8 cellular contexts compared by ENCODE assay signal in the genomic region with DNA sequence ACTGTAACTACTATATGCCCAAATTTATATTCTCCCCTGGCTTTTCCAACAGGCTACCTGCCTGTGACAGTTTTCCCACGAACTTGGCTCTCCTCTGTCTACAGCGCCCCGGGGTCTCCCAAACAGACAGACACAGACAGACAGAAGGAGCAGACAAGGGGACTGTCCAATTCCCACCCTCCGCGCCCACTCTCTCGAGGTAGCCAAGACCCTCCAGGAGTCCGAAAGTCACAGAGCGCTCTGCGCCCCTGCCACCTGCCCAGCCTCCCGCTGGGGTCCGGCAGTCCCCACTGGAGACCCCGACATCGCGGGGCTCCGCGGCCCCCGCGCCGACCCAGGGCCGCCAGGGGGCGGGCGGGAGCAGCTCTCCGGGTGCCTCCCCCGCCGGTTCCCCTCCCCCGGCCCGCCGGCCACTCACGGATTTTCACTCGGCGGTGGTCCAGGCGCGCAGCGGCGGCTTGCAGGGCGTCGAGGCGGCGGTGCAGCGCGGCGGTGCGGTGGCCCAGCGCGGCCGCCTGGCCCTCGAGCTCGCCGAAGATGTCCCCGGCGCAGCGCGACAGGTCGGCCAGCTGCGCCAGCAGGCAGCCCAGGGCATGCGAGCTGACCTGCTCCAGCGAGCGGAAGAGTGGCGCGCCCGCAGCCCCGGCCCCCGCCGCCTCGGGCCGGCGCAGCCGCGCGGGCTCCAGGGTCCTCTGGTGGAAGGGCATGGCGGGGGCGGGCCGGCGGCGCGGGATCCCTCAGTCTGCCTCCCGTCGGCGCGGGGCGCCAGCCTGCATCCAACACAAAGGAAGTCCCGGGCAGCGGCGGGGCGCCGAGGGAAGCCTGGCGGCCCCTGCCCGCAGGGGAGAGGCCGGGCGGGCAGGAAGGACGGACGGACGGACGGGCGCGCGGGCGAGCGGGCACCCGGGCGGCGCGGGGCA.
DNase-seq lines count a peak whose midpoint lies in the region; ATAC-seq and TF ChIP-seq lines count a peak whose summit lies in the region.

No MANE protein-coding gene starts in this region.

- H2AFZ ChIP-seq in ACC112 (ENCODE audit: low read length, unreplicated experiment): peak overlapping the region; percentile 95

- no peak for TF ChIP-seq POLR2A in GM18505 (IDR thresholded peaks at IDR 0.05; ENCODE audit: borderline replicate concordance, extremely low read depth, insufficient read depth, insufficient read length)

- H3K36me3 ChIP-seq in ACC112 (ENCODE audit: insufficient read depth, low read length): no peaks in the 10 kb centered on the region

- H3K4me3 ChIP-seq in ACC112 (ENCODE audit: low read depth, low read length): peak overlapping the region; percentile 95

- H3K36me3 Mint-ChIP-seq in activated CD8-positive, alpha-beta memory T cell treated with anti-CD3 and anti-CD28 coated beads, Interleukin-2, amount 10 ng/mL, durations not matched to agents 7 days and 5 days: no peaks in the 10 kb centered on the region
- H3K36me3 Mint-ChIP-seq in endothelial cell (ENCODE audit: low read depth, unreplicated experiment): peaks cover 7% of the 10 kb centered on the region
- H3K36me3 Mint-ChIP-seq in stimulated activated effector memory CD8-positive, alpha-beta T cell treated with anti-CD3 and anti-CD28 coated beads, Interleukin-12 subunit alpha, Interleukin-12 subunit beta, amount 100 ng/mL, for 72 hours: no peaks in the 10 kb centered on the region

- TF ChIP-seq CTCF in endothelial cell (IDR thresholded peaks at IDR 0.05; ENCODE audit: unreplicated experiment): peak; percentile 96

- peak; percentile 68 for ATAC-seq in GM18505 (IDR thresholded peaks at IDR 0.05; ENCODE audit: unreplicated experiment)
- peak; percentile 46 for ATAC-seq in HG02970 (IDR thresholded peaks at IDR 0.05; ENCODE audit: low FRiP score, unreplicated experiment)
- ATAC-seq in activated CD8-positive, alpha-beta memory T cell treated with anti-CD3 and anti-CD28 coated beads, Interleukin-2, amount 10 ng/mL, durations not matched to agents 7 days and 5 days: peak; percentile 67
- peak; percentile 78 for ATAC-seq in stimulated activated effector memory CD8-positive, alpha-beta T cell treated with anti-CD3 and anti-CD28 coated beads, Interleukin-12 subunit alpha, Interleukin-12 subunit beta, amount 100 ng/mL, for 72 hours

- H3K4me3 Mint-ChIP-seq in activated CD8-positive, alpha-beta memory T cell treated with anti-CD3 and anti-CD28 coated beads, Interleukin-2, amount 10 ng/mL, durations not matched to agents 7 days and 5 days: peak overlapping the region; percentile 70
- peak overlapping the region; percentile 95 for H3K4me3 Mint-ChIP-seq in endothelial cell (ENCODE audit: unreplicated experiment)
- H3K4me3 Mint-ChIP-seq in stimulated activated effector memory CD8-positive, alpha-beta T cell treated with anti-CD3 and anti-CD28 coated beads, Interleukin-12 subunit alpha, Interleukin-12 subunit beta, amount 100 ng/mL, for 72 hours: peak overlapping the region; percentile 81

- CTCF ChIA-PET in activated CD8-positive, alpha-beta memory T cell treated with anti-CD3 and anti-CD28 coated beads, Interleukin-2, amount 10 ng/mL, durations not matched to agents 7 days and 5 days (lab: Charles Lee): interaction anchor here (0.6 to 3.5 kb wide), 22 partner anchors 9 to 672 kb away, joined by 3 to 20 read pairs (median 4); no protein-coding TSS in a partner anchor

- H3K79me2 ChIP-seq in ACC112 (ENCODE audit: control insufficient read depth, insufficient read depth, low read length, unreplicated experiment): peaks cover 29% of the 10 kb centered on the region

- peak overlapping the region; percentile 71 for H3K27ac ChIP-seq in ACC112 (ENCODE audit: low read depth, low read length)

- peak; percentile 64 for DNase-seq in NCI-H2196 (lab: John Stamatoyannopoulos, UW; ENCODE audit: unreplicated experiment)
- peak; percentile 60 for DNase-seq in activated CD8-positive, alpha-beta memory T cell treated with anti-CD3 and anti-CD28 coated beads, Interleukin-2, amount 10 ng/mL, durations not matched to agents 7 days and 5 days
- DNase-seq in endothelial cell (ENCODE audit: low spot score): peak; percentile 86
- DNase-seq in mesenteric fat pad (ENCODE audit: low spot score): peak; percentile 92
- peak; percentile 57 to 83 for DNase-seq in stimulated activated effector memory CD8-positive, alpha-beta T cell treated with anti-CD3 and anti-CD28 coated beads, Interleukin-12 subunit alpha, Interleukin-12 subunit beta, amount 100 ng/mL, for 72 hours (ENCODE audit: low spot score in 2 of 2)

- peaks cover 6% of the 10 kb centered on the region for H3K4me1 Mint-ChIP-seq in activated CD8-positive, alpha-beta memory T cell treated with anti-CD3 and anti-CD28 coated beads, Interleukin-2, amount 10 ng/mL, durations not matched to agents 7 days and 5 days
- peaks cover 21% of the 10 kb centered on the region for H3K4me1 Mint-ChIP-seq in endothelial cell (ENCODE audit: unreplicated experiment)
- H3K4me1 Mint-ChIP-seq in stimulated activated effector memory CD8-positive, alpha-beta T cell treated with anti-CD3 and anti-CD28 coated beads, Interleukin-12 subunit alpha, Interleukin-12 subunit beta, amount 100 ng/mL, for 72 hours: peaks cover 4% of the 10 kb centered on the region

- no peaks in the 10 kb centered on the region for H3K27me3 ChIP-seq in ACC112 (ENCODE audit: insufficient read depth, low read length)

- peaks cover 64% of the 10 kb centered on the region for H3K27me3 Mint-ChIP-seq in activated CD8-positive, alpha-beta memory T cell treated with anti-CD3 and anti-CD28 coated beads, Interleukin-2, amount 10 ng/mL, durations not matched to agents 7 days and 5 days
- H3K27me3 Mint-ChIP-seq in endothelial cell (ENCODE audit: unreplicated experiment): peaks cover 11% of the 10 kb centered on the region

- peaks cover 14% of the 10 kb centered on the region for H3K4me1 ChIP-seq in ACC112 (ENCODE audit: control insufficient read depth, insufficient read depth, low read length, unreplicated experiment)

- no peaks in the 10 kb centered on the region for H3K9me3 Mint-ChIP-seq in activated CD8-positive, alpha-beta memory T cell treated with anti-CD3 and anti-CD28 coated beads, Interleukin-2, amount 10 ng/mL, durations not matched to agents 7 days and 5 days (ENCODE audit: low read depth)
- H3K9me3 Mint-ChIP-seq in endothelial cell (ENCODE audit: unreplicated experiment): no peaks in the 10 kb centered on the region
- H3K9me3 Mint-ChIP-seq in stimulated activated effector memory CD8-positive, alpha-beta T cell treated with anti-CD3 and anti-CD28 coated beads, Interleukin-12 subunit alpha, Interleukin-12 subunit beta, amount 100 ng/mL, for 72 hours: no peaks in the 10 kb centered on the region

- no peak overlapping the region for H3K27ac Mint-ChIP-seq in activated CD8-positive, alpha-beta memory T cell treated with anti-CD3 and anti-CD28 coated beads, Interleukin-2, amount 10 ng/mL, durations not matched to agents 7 days and 5 days
- peak overlapping the region; percentile 59 for H3K27ac Mint-ChIP-seq in endothelial cell (ENCODE audit: unreplicated experiment)
- H3K27ac Mint-ChIP-seq in stimulated activated effector memory CD8-positive, alpha-beta T cell treated with anti-CD3 and anti-CD28 coated beads, Interleukin-12 subunit alpha, Interleukin-12 subunit beta, amount 100 ng/mL, for 72 hours: no peak overlapping the region

Comparison
In these comparisons a context has a peak if more than half of its experiments do, and no peak if none do; other contexts are left out.
1. Peak in every context shown above with its lines: DNase-seq, ATAC-seq, H3K4me3 ChIP-seq and H3K27ac ChIP-seq.